ENCODE assay signal across 10 cellular contexts in genomic region chr18:48667276-48668254, GRCh38.
DNase-seq lines count a peak whose midpoint lies in the region; ATAC-seq and TF ChIP-seq lines count a peak whose summit lies in the region.
"Had no signal": no experiment of that assay in that cellular context is flagged by ENCODE, and none has a peak within 500 bp of the region (broad histone marks: within the 10 kb centered on the region; RNA-seq: fewer than 3 reads in every experiment).

No MANE protein-coding gene starts in this region.

- H3K27me3 ChIP-seq in breast epithelium (no peaks in the 10 kb centered on the region), smooth muscle cell (ENCODE audit: low read depth) (no peaks in the 10 kb centered on the region)

- H3K9me3 ChIP-seq in breast epithelium (no peaks in the 10 kb centered on the region), smooth muscle cell (replicated peaks; ENCODE audit: low read depth) (peaks cover 6% of the 10 kb centered on the region)

- TF ChIP-seq CTCF in MCF 10A (IDR thresholded peaks at IDR 0.05; ENCODE audit: unreplicated experiment) (no peak), breast epithelium (IDR thresholded peaks at IDR 0.05) (no peak), smooth muscle cell (IDR thresholded peaks at IDR 0.05; ENCODE audit: borderline replicate concordance, insufficient read depth, poor library complexity, severe bottlenecking) (peak; percentile 31)

- H3K27me3 Mint-ChIP-seq in MCF 10A (ENCODE audit: insufficient read depth, unreplicated experiment): no peaks in the 10 kb centered on the region

- no peak overlapping the region for H2AFZ ChIP-seq in smooth muscle cell (ENCODE audit: low read depth)

- H3K4me1 ChIP-seq in breast epithelium: peaks cover 0 to 6% of the 10 kb centered on the region in 2 donors
- peaks cover 2% of the 10 kb centered on the region for H3K4me1 ChIP-seq in smooth muscle cell (ENCODE audit: low read depth)

- no peak for TF ChIP-seq POLR2A in breast epithelium (IDR thresholded peaks at IDR 0.05)

- no peaks in the 10 kb centered on the region for H3F3A ChIP-seq in smooth muscle cell (ENCODE audit: low read depth)

- H3K79me2 ChIP-seq in smooth muscle cell (ENCODE audit: low read depth): peaks cover 2% of the 10 kb centered on the region

- H3K4me2 ChIP-seq in smooth muscle cell: no peak overlapping the region

- H3K4me3 Mint-ChIP-seq in MCF 10A (ENCODE audit: unreplicated experiment): no peak overlapping the region
- H3K4me3 Mint-ChIP-seq: CD4-positive, alpha-beta T cell had no signal

- H3K4me1 Mint-ChIP-seq in MCF 10A (ENCODE audit: insufficient read depth, unreplicated experiment): peaks cover 6% of the 10 kb centered on the region

- 93% methylated on average over 13 of the region's 13 CpGs for WGBS in smooth muscle cell (ENCODE audit: low lambda C conversion rate)

- H3K27ac ChIP-seq in breast epithelium (no peak overlapping the region), cingulate gyrus (ENCODE audit: low read depth, low read length) (peak overlapping the region; percentile 76), smooth muscle cell (ENCODE audit: low read depth) (no peak overlapping the region)

- no peak overlapping the region for H3K27ac Mint-ChIP-seq in MCF 10A (ENCODE audit: low read depth, unreplicated experiment)
- H3K27ac Mint-ChIP-seq: CD4-positive, alpha-beta T cell had no signal

- no peak for ATAC-seq in HG02763 (IDR thresholded peaks at IDR 0.05; ENCODE audit: unreplicated experiment)

- H3K4me3 ChIP-seq in breast epithelium (no peak overlapping the region), smooth muscle cell (no peak overlapping the region)
- H3K4me3 ChIP-seq: lung had no signal

- H3K36me3 ChIP-seq in breast epithelium: no peaks in the 10 kb centered on the region
- peaks cover 23% of the 10 kb centered on the region for H3K36me3 ChIP-seq in smooth muscle cell (ENCODE audit: low read depth)

- peaks cover 47% of the 10 kb centered on the region for H3K36me3 Mint-ChIP-seq in MCF 10A (ENCODE audit: insufficient read depth, unreplicated experiment)

- peaks cover 32% of the 10 kb centered on the region for H4K20me1 ChIP-seq in smooth muscle cell (ENCODE audit: low read depth)

- CTCF ChIA-PET in MCF 10A (lab: Yijun Ruan, JAX): interaction anchor here (0.6 to 2.9 kb wide), 6 partner anchors 130 to 250 kb away, joined by 3 to 25 read pairs (median 4); no protein-coding TSS in a partner anchor

- peaks cover 19% of the 10 kb centered on the region for H3K9me3 Mint-ChIP-seq in MCF 10A (ENCODE audit: unreplicated experiment)
- H3K9me3 Mint-ChIP-seq: CD4-positive, alpha-beta T cell had no signal

- POLR2A ChIA-PET in MCF 10A (lab: Yijun Ruan, JAX): interaction anchor here (0.7 kb wide), 1 partner anchor 192 kb away, joined by 3 read pairs; no protein-coding TSS in a partner anchor

- intact Hi-C loops in MCF 10A (cut with micrococcal nuclease): no loop called here
- intact Hi-C loops in breast epithelium (cut with DNase I; ENCODE audit: low total_unique reads): no loop called here

- peak; percentile 5 for DNase-seq in MCF 10A (ENCODE audit: unreplicated experiment)
- DNase-seq in breast epithelium (ENCODE audit: low spot score in 2 of 2): no peak
- peak; percentile 86 for DNase-seq in NCI-H1436 (lab: John Stamatoyannopoulos, UW)
- DNase-seq in smooth muscle cell (lab: John Stamatoyannopoulos, UW; ENCODE audit: unreplicated experiment): no peak
- no peak for DNase-seq in cortex of kidney (lab: John Stamatoyannopoulos, UW)
- no peak for DNase-seq in EL

- H3K9ac ChIP-seq in smooth muscle cell (ENCODE audit: low read depth): no peak overlapping the region

- BruUV-seq in MCF 10A (replicated peaks; lab: Mats Ljungman, UMichigan): no TSS peak

Comparison
In these comparisons a context has a peak if more than half of its experiments do, and no peak if none do; other contexts are left out.
1. DNase-seq: peak in MCF 10A (single experiment) and NCI-H1436 (single experiment); none in breast epithelium (0 of 2), smooth muscle cell (single experiment), cortex of kidney (single experiment) and EL (single experiment).